ENCODE assay signal across 2 cellular contexts in genomic region chr3:126978291-126978690, GRCh38.
TF ChIP-seq lines count a peak whose summit lies in the region.

No MANE protein-coding gene starts in this region.

TF ChIP-seq in HEK293T, 16 proteins besides CTCF, POLR2A, EP300 and RAD21:
- TF ChIP-seq FOXK2 (IDR thresholded peaks at IDR 0.05) (no peak), ARNT (IDR thresholded peaks at IDR 0.05) (no peak), SUZ12 (IDR thresholded peaks at IDR 0.05) (no peak), FOXA1 (IDR thresholded peaks at IDR 0.05) (no peak), TARDBP (IDR thresholded peaks at IDR 0.05) (0 out of 2 replicates have a peak, but pooled peaks have one; percentile 52)
TF ChIP-seq in HEK293T: peak in this region for 1.

TF ChIP-seq in K562, 482 proteins besides CTCF, POLR2A, EP300 and RAD21:
- TF ChIP-seq PATZ1 (CRISPR knock-in tag; IDR thresholded peaks at IDR 0.05; ENCODE audit: borderline replicate concordance) (no peak), ZNF512 (tag; IDR thresholded peaks at IDR 0.05) (no peak), TCF7L2 (IDR thresholded peaks at IDR 0.05; ENCODE audit: low read depth, low read length) (no peak), PHF20 (IDR thresholded peaks at IDR 0.05; ENCODE audit: partially characterized antibody) (peak; percentile 18), SREBF2 (CRISPR knock-in tag; IDR thresholded peaks at IDR 0.05) (no peak), CHD7 (IDR thresholded peaks at IDR 0.05; ENCODE audit: low read depth, low read length) (no peak), CCAR2 (IDR thresholded peaks at IDR 0.05; ENCODE audit: low read depth, low read length) (no peak)
